In the genomic region with DNA sequence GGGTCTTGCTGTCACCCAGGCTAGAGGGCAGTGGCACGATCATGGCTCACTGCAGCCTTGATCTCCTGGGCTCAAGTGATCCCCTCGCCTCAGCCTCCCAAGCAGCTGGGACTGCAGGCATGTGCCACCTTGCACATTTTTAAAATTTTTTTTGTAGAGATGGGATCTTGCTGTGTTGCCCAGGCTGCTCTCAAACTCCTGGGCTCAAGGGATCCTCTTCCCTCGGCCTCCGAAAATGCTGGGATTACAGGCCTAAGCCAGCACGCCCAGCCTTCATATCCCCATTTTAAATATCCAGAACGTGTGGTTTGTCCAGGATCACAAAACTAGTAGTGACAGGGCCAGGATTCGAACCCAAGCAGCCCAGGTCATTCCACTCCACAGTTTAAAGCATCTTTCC, we compare ENCODE assay signal across 2 cellular contexts.
A peak's percentile ranks its signal among the peaks of the same experiment; 100 is the strongest.
TF ChIP-seq lines count a peak whose summit lies in the region.

No MANE protein-coding gene starts in this region.

TF ChIP-seq in WTC11, 78 proteins besides CTCF, POLR2A, EP300 and RAD21:
- TF ChIP-seq ZNF121 (CRISPR knock-in tag; IDR thresholded peaks at IDR 0.05), result peak; percentile 98

TF ChIP-seq in K562, 482 proteins besides CTCF, POLR2A, EP300 and RAD21:
- peak; percentile 9 for TF ChIP-seq RBM25 (IDR thresholded peaks at IDR 0.05; ENCODE audit: low read depth, low read length, severe bottlenecking)
- TF ChIP-seq ZNF121 (CRISPR knock-in tag; conservative IDR thresholded peaks at IDR 0.05), result peak; percentile 96
